Comparison of ENCODE assay signal across 8 cellular contexts in genomic region chr7:142587578-142588191, GRCh38.
DNase-seq lines count a peak whose midpoint lies in the region; ATAC-seq and TF ChIP-seq lines count a peak whose summit lies in the region.

No MANE protein-coding gene starts in this region.

- H3K4me3 ChIP-seq in PC-3 (ENCODE audit: low read length) = no peak overlapping the region
- H3K4me3 ChIP-seq in epithelial cell of proximal tubule (ENCODE audit: low read depth, low read length) = no peak overlapping the region
- no peak overlapping the region for H3K4me3 ChIP-seq in neuronal stem cell (ENCODE audit: low read length in 2 of 2)

- H2AFZ ChIP-seq in PC-3 (ENCODE audit: low read length) (peak overlapping the region; percentile 68), neuronal stem cell (ENCODE audit: low read length) (no peak overlapping the region)

- H2BK15ac ChIP-seq in neuronal stem cell (ENCODE audit: low read length) = no peak overlapping the region

- H3K27me3 ChIP-seq in PC-3 (ENCODE audit: low read length) (no peaks in the 10 kb centered on the region), neuronal stem cell (ENCODE audit: control insufficient read depth in 3 of 3, insufficient read depth in 3 of 3, low read depth in 1 of 3, low read length in 3 of 3) (no peaks in the 10 kb centered on the region)

- no peaks in the 10 kb centered on the region for H3F3A ChIP-seq in PC-3 (ENCODE audit: low read length, unreplicated experiment)

- POLR2A ChIA-PET in PC-3 (lab: Charles Lee; ENCODE audit: unreplicated experiment) = interaction anchor here (0.6 kb wide), 1 partner anchor 26 kb away, joined by 4 read pairs; no protein-coding TSS in a partner anchor

- H3K4me2 ChIP-seq in PC-3 (ENCODE audit: low read length) (no peak overlapping the region), neuronal stem cell (ENCODE audit: insufficient read depth, low read length, poor library complexity, severe bottlenecking) (no peak overlapping the region)

- H3K79me2 ChIP-seq in PC-3 (ENCODE audit: low read length) = no peaks in the 10 kb centered on the region

- H3K14ac ChIP-seq in neuronal stem cell (ENCODE audit: low read length) = no peak overlapping the region

- no peaks in the 10 kb centered on the region for H3K79me1 ChIP-seq in neuronal stem cell (ENCODE audit: low read depth, low read length)

- no CpG with 5 or more reads among the region's 5 CpGs for WGBS in neuronal stem cell (ENCODE audit: extremely low coverage in 2 of 2, insufficient read length in 2 of 2, insufficient replicate concordance in 1 of 2), 2 donors

- H3K27ac ChIP-seq in PC-3 (ENCODE audit: low read length) (no peak overlapping the region), neuronal stem cell (replicated peaks; ENCODE audit: low read length) (no peak overlapping the region)

- ATAC-seq in GM19372 (IDR thresholded peaks at IDR 0.05; ENCODE audit: low read depth, unreplicated experiment) = peak; percentile 92
- ATAC-seq in HG03139 (IDR thresholded peaks at IDR 0.05; ENCODE audit: unreplicated experiment) = peak; percentile 88
- ATAC-seq in PC-3 = peak; percentile 75

- intact Hi-C loops in PC-3 (cut with micrococcal nuclease) = loop anchor here (1.0 kb wide), 1 partner anchor 52 kb away; no protein-coding TSS in a partner anchor

- H3K4me1 ChIP-seq in PC-3 (ENCODE audit: insufficient read depth, low read length) (peaks cover 25% of the 10 kb centered on the region), neuronal stem cell (ENCODE audit: control insufficient read depth in 2 of 2, insufficient read depth in 1 of 2, low read depth in 1 of 2, low read length in 2 of 2) (no peaks in the 10 kb centered on the region)

- H4K8ac ChIP-seq in neuronal stem cell (ENCODE audit: low read depth, low read length) = no peak overlapping the region

- DNase-seq in NCI-H82 (lab: John Stamatoyannopoulos, UW) (peak; percentile 55), NCI-H82 treated with DMSO at 0.1 percent for 48 hours (lab: John Stamatoyannopoulos, UW; ENCODE audit: unreplicated experiment) (no peak), PC-3 (peak; percentile 82), epithelial cell of proximal tubule (ENCODE audit: low read depth) (no peak), neuronal stem cell (ENCODE audit: low spot score) (peak; percentile 11), occipital lobe (lab: John Stamatoyannopoulos, UW) (no peak)

- H3K9me3 ChIP-seq in PC-3 (ENCODE audit: low read length) = no peaks in the 10 kb centered on the region
- H3K9me3 ChIP-seq in neuronal stem cell (replicated peaks in 1 of 2; ENCODE audit: control insufficient read depth in 2 of 2, insufficient read depth in 1 of 2, low read depth in 1 of 2, low read length in 2 of 2) = no peaks in the 10 kb centered on the region

- no peak overlapping the region for H3K4ac ChIP-seq in neuronal stem cell (ENCODE audit: low read length)

- CTCF ChIA-PET in PC-3 (lab: Charles Lee) = interaction anchor here (0.6 to 1.2 kb wide), 19 partner anchors 10 to 251 kb away, joined by 3 to 14 read pairs (median 4); no protein-coding TSS in a partner anchor

- no peak overlapping the region for H3K23ac ChIP-seq in neuronal stem cell (ENCODE audit: low read depth, low read length, poor library complexity)

- no peak overlapping the region for H4K91ac ChIP-seq in neuronal stem cell (ENCODE audit: low read depth, low read length, poor library complexity)

- no peaks in the 10 kb centered on the region for H3K9me2 ChIP-seq in PC-3 (replicated peaks; ENCODE audit: low read length)

- H3K18ac ChIP-seq in neuronal stem cell (ENCODE audit: low read length) = no peak overlapping the region

- H2BK12ac ChIP-seq in neuronal stem cell (ENCODE audit: low read length) = no peak overlapping the region

- peak; percentile 96 for TF ChIP-seq CTCF in PC-3 (conservative IDR thresholded peaks at IDR 0.05; ENCODE audit: low read depth, low read length)
- peak; percentile 97 for TF ChIP-seq CTCF in epithelial cell of proximal tubule (conservative IDR thresholded peaks at IDR 0.05; ENCODE audit: low read depth, low read length)

- H2BK5ac ChIP-seq in neuronal stem cell (ENCODE audit: low read length) = no peak overlapping the region

- no peak overlapping the region for H2AK5ac ChIP-seq in neuronal stem cell (ENCODE audit: low read depth, low read length)

- H2BK120ac ChIP-seq in neuronal stem cell (ENCODE audit: low read depth, low read length) = no peak overlapping the region

- no TSS peak for BruUV-seq in PC-3 (replicated peaks; lab: Mats Ljungman, UMichigan)

- H4K20me1 ChIP-seq in PC-3 (ENCODE audit: low read length) = no peaks in the 10 kb centered on the region

- H3K36me3 ChIP-seq in PC-3 (ENCODE audit: low read depth, low read length) (no peaks in the 10 kb centered on the region), neuronal stem cell (replicated peaks in 1 of 2; ENCODE audit: control insufficient read depth in 2 of 2, insufficient read depth in 2 of 2, low read length in 2 of 2) (no peaks in the 10 kb centered on the region)

- H3K9ac ChIP-seq in PC-3 (ENCODE audit: low read length) (no peak overlapping the region), neuronal stem cell (ENCODE audit: low read depth, low read length, poor library complexity) (no peak overlapping the region)

Comparison
In these comparisons a context has a peak if more than half of its experiments do, and no peak if none do; other contexts are left out.
1. DNase-seq: peak in NCI-H82 (single experiment), PC-3 (single experiment) and neuronal stem cell (single experiment); none in NCI-H82 treated with DMSO at 0.1 percent for 48 hours (single experiment), epithelial cell of proximal tubule (single experiment) and occipital lobe (single experiment).
2. Peak in every context shown above with its lines, with median percentiles within 50 percentile points of each other: ATAC-seq.